Comparison of ENCODE assay signal across 4 cellular contexts in the genomic region with DNA sequence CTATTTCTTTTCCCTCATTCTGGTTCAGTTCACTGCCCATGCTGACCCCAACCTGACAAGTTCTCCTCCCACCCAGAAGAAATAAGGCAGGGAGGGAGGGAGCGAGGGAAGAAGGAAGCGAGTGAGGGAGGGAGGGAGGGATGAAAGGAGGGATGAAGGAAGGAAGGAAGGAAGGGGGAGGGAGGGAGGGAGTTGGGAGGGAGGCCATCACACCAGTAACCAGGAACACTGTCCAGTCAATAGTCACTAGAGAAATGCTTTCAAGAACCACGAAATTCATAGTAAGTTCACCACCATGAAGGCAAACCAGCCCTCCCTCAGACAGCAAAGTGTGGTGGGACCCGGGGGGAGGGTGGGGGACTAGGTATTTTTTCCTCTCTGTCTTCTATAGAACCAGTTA.
"Had no signal": no experiment of that assay in that cellular context is flagged by ENCODE, and none has a peak within 500 bp of the region (broad histone marks: within the 10 kb centered on the region; RNA-seq: fewer than 3 reads in every experiment).

No MANE protein-coding gene starts in this region.

- H3K27ac ChIP-seq: HL-60 had no signal

- DNase-seq: IMR-90, KBM-7 had no signal

- H3K4me3 ChIP-seq: K562 had no signal
